In genomic region chr11:36341915-36342314, GRCh38 we compare ENCODE assay signal across 26 cellular contexts.
"Had no signal": no experiment of that assay in that cellular context is flagged by ENCODE, and none has a peak within 500 bp of the region (broad histone marks: within the 10 kb centered on the region; RNA-seq: fewer than 3 reads in every experiment).

No MANE protein-coding gene starts in this region.

- H3K4me1 Mint-ChIP-seq: central memory CD8-positive, alpha-beta T cell had no signal

- H3K27ac ChIP-seq: brain microvascular endothelial cell, epithelial cell of prostate had no signal

- ATAC-seq: activated CD8-positive, alpha-beta T cell treated with anti-CD3 and anti-CD28 coated beads for 36 hours; activated T-cell treated with anti-CD3 and anti-CD28 coated beads, Interleukin-2, amount 50 U/mL, for 4 hours; activated T-helper 17 cell treated with anti-CD3 and anti-CD28 coated beads, Interleukin-2, amount 50 U/mL, for 72 hours; effector memory CD8-positive, alpha-beta T cell had no signal

- H3K4me3 Mint-ChIP-seq: activated CD8-positive, alpha-beta T cell treated with anti-CD3 and anti-CD28 coated beads for 36 hours; activated naive CD8-positive, alpha-beta T cell; activated T-cell treated with anti-CD3 and anti-CD28 coated beads, Interleukin-2, amount 50 U/mL, for 4 hours; activated T-helper 17 cell treated with anti-CD3 and anti-CD28 coated beads, Interleukin-2, amount 50 U/mL, for 72 hours; central memory CD8-positive, alpha-beta T cell; effector memory CD8-positive, alpha-beta T cell had no signal

- H3K27me3 ChIP-seq: brain microvascular endothelial cell had no signal

- H3K36me3 ChIP-seq: brain microvascular endothelial cell had no signal

- H3K9me3 Mint-ChIP-seq: activated CD8-positive, alpha-beta T cell treated with anti-CD3 and anti-CD28 coated beads for 36 hours; activated T-cell treated with anti-CD3 and anti-CD28 coated beads, Interleukin-2, amount 50 U/mL, for 4 hours; activated T-helper 17 cell treated with anti-CD3 and anti-CD28 coated beads, Interleukin-2, amount 50 U/mL, for 72 hours; central memory CD8-positive, alpha-beta T cell; effector memory CD8-positive, alpha-beta T cell had no signal

- DNase-seq: activated CD4-positive, alpha-beta T cell treated with anti-CD3 and anti-CD28 coated beads for 4 hours; activated CD4-positive, alpha-beta T cell treated with anti-CD3 and anti-CD28 coated beads, Interleukin-2, amount 50 U/mL, for 1 hour; activated CD4-positive, alpha-beta T cell treated with anti-CD3 and anti-CD28 coated beads, Interleukin-2, amount 50 U/mL, for 48 hours; activated CD4-positive, CD25-positive, alpha-beta regulatory T cell; activated CD4-positive, CD25-positive, alpha-beta regulatory T cell treated with anti-CD3 and anti-CD28 coated beads, Interleukin-2, amount 50 U/mL, for 72 hours; activated CD8-positive, alpha-beta memory T cell treated with anti-CD3 and anti-CD28 coated beads for 24 hours; activated CD8-positive, alpha-beta T cell treated with anti-CD3 and anti-CD28 coated beads for 36 hours; activated effector memory CD4-positive, alpha-beta T cell treated with Interleukin-2 at 50 U/mL for 16 hours; activated gamma-delta T cell treated with Interleukin-2 at 50 U/mL for 16 hours; activated naive CD4-positive, alpha-beta T cell treated with anti-CD3 and anti-CD28 coated beads, Interleukin-2, amount 50 U/mL, for 16 hours; activated naive CD4-positive, alpha-beta T cell treated with Interleukin-2 at 50 U/mL for 16 hours; activated T-cell treated with anti-CD3 and anti-CD28 coated beads, Interleukin-2, amount 50 U/mL, for 4 hours; amniotic stem cell; anterior cingulate cortex; brain microvascular endothelial cell; cortex of kidney; dermis blood vessel endothelial cell; effector CD4-positive, alpha-beta T cell; effector memory CD8-positive, alpha-beta T cell; foreskin fibroblast; head of caudate nucleus; T-helper 2 cell had no signal

- H3K36me3 Mint-ChIP-seq: activated naive CD8-positive, alpha-beta T cell had no signal

- H3K27ac Mint-ChIP-seq: activated CD8-positive, alpha-beta T cell treated with anti-CD3 and anti-CD28 coated beads for 36 hours; activated naive CD8-positive, alpha-beta T cell; activated T-helper 17 cell treated with anti-CD3 and anti-CD28 coated beads, Interleukin-2, amount 50 U/mL, for 72 hours; effector memory CD8-positive, alpha-beta T cell had no signal
